ENCODE assay signal across 17 cellular contexts in the genomic region with DNA sequence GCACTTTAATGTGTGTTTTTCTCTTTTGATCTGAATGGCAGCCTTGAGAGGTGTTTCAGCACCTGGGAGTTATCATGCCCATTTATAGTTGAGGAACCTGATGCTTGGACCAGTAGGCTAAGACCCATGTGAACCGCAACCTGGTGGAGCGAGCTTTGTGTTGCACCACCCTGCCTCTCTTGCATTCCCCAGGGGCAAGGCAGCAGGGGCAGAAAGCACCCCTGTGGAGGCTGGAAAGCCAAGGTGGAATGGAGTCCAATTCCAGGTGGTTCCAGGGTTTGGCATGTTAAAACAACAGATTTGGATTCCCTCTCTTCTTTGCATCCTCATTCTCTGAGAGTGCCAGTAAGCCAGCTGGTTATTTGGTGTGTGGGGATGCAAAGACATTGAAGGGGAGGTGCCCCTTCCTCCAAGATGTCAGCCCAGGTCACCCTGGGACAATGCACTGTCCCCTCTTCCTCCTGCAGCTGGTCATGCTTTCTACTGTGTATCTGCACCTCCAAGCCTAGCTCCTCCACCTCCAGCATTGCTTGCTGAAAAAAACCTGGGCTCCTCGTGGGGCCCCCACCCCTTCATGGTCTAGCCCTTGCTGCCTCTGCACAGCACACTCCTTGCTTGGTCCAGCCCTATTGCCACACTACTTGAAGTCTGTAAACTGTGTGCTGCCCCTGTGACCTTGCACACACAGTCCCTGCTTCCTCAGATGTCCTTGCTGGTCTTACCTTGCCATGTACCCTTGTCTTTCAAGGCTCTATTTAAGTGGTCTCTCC. TPM values are rescaled to one million over a fixed set of nuclear protein-coding genes. Genes with fewer than 3 reads are reported as not detected.
DNase-seq lines count a peak whose midpoint lies in the region; ATAC-seq and TF ChIP-seq lines count a peak whose summit lies in the region.
"Had no signal": no experiment of that assay in that cellular context is flagged by ENCODE, and none has a peak within 500 bp of the region (broad histone marks: within the 10 kb centered on the region; RNA-seq: fewer than 3 reads in every experiment).

No MANE protein-coding gene starts in this region.

- CTCF ChIA-PET in HEK293T (lab: Yijun Ruan, JAX), result no interaction called here

- peak overlapping the region; percentile 11 for H3K27ac ChIP-seq in angular gyrus (ENCODE audit: low read depth, low read length)
- no peak overlapping the region for H3K27ac ChIP-seq in upper lobe of right lung
- no peak overlapping the region for H3K27ac ChIP-seq in osteoblast (ENCODE audit: low read depth, low read length)
- H3K27ac ChIP-seq: 22Rv1, KMS-11 had no signal

- no peaks in the 10 kb centered on the region for H4K20me1 ChIP-seq in osteoblast (ENCODE audit: insufficient read depth, low read length)

- POLR2A ChIA-PET in HEK293T (lab: Yijun Ruan, JAX), result interaction anchor here (0.9 kb wide), 1 partner anchor 14 kb away, joined by 5 read pairs; no protein-coding TSS in a partner anchor

- no peak for ATAC-seq in upper lobe of right lung
- ATAC-seq: CD8-positive, alpha-beta T cell had no signal

- TF ChIP-seq CTCF in upper lobe of right lung (IDR thresholded peaks at IDR 0.05), result no peak
- no peak for TF ChIP-seq CTCF in osteoblast (IDR thresholded peaks at IDR 0.05; ENCODE audit: extremely low read depth, low read depth, low read length)

- intact Hi-C loops in upper lobe of right lung (cut with DNase I), result loop anchor here (10.0 kb wide), 1 partner anchor 314 kb away; no protein-coding TSS in a partner anchor

- H3K4me3 ChIP-seq in upper lobe of right lung, result no peak overlapping the region
- H3K4me3 ChIP-seq in osteoblast (ENCODE audit: insufficient read depth, low read length), result no peak overlapping the region
- H3K4me3 ChIP-seq: HAP-1 had no signal

- H3K27me3 ChIP-seq in upper lobe of right lung (peaks cover 7% of the 10 kb centered on the region), osteoblast (ENCODE audit: insufficient read depth, low read length) (peaks cover 79% of the 10 kb centered on the region)

- peak; percentile 41 for DNase-seq in activated CD8-positive, alpha-beta memory T cell treated with anti-CD3 and anti-CD28 coated beads for 24 hours
- no peak for DNase-seq in activated CD8-positive, alpha-beta memory T cell treated with anti-CD3 and anti-CD28 coated beads, Interleukin-2, amount 50 U/mL, for 48 hours
- DNase-seq in islet precursor cell, result peak; percentile 34
- peak; percentile 12 for DNase-seq in upper lobe of right lung
- no peak for DNase-seq in HEK293T (ENCODE audit: extremely low spot score)
- no peak for DNase-seq in OCI-M1 (lab: John Stamatoyannopoulos, UW)
- no peak for DNase-seq in osteoblast (ENCODE audit: insufficient read length, low spot score, missing footprints)
- DNase-seq: DMS79 treated with DMSO at 0.1 percent for 48 hours, NCI-H1436, NCI-H524, SHP77 had no signal

- H3K4me1 ChIP-seq in upper lobe of right lung (no peaks in the 10 kb centered on the region), osteoblast (ENCODE audit: insufficient read depth, low read length) (no peaks in the 10 kb centered on the region)
- H3K4me1 ChIP-seq: HAP-1 had no signal

- no peak overlapping the region for H2AFZ ChIP-seq in osteoblast (ENCODE audit: low read length)

- no peaks in the 10 kb centered on the region for H3K79me2 ChIP-seq in osteoblast (ENCODE audit: insufficient read depth, low read length)

- no peaks in the 10 kb centered on the region for H3K9me3 ChIP-seq in upper lobe of right lung
- no peaks in the 10 kb centered on the region for H3K9me3 ChIP-seq in osteoblast (ENCODE audit: low read depth, low read length)
- H3K9me3 ChIP-seq: HAP-1 had no signal

- H3K36me3 ChIP-seq in upper lobe of right lung (no peaks in the 10 kb centered on the region), osteoblast (ENCODE audit: insufficient read depth, low read length) (no peaks in the 10 kb centered on the region)
- H3K36me3 ChIP-seq: HAP-1 had no signal

- H3K4me2 ChIP-seq in osteoblast (ENCODE audit: insufficient read depth, low read length), result no peak overlapping the region
- H3K4me2 ChIP-seq: KMS-11 had no signal

TF ChIP-seq in HEK293T, 16 proteins besides CTCF, POLR2A, EP300 and RAD21:
- TF ChIP-seq ARNT (IDR thresholded peaks at IDR 0.05) (no peak), L3MBTL2 (conservative IDR thresholded peaks at IDR 0.05) (no peak), SP1 (IDR thresholded peaks at IDR 0.05) (no peak), ELF4 (IDR thresholded peaks at IDR 0.05) (no peak), FOXM1 (IDR thresholded peaks at IDR 0.05; ENCODE audit: borderline replicate concordance) (no peak), FOXK2 (IDR thresholded peaks at IDR 0.05) (no peak), FOXA1 (IDR thresholded peaks at IDR 0.05) (no peak), TARDBP (IDR thresholded peaks at IDR 0.05) (no peak), BHLHE40 (IDR thresholded peaks at IDR 0.05; ENCODE audit: borderline replicate concordance) (no peak), CTBP1 (IDR thresholded peaks at IDR 0.05; ENCODE audit: borderline replicate concordance) (no peak), SUZ12 (IDR thresholded peaks at IDR 0.05) (no peak), PKNOX1 (IDR thresholded peaks at IDR 0.05) (no peak), NFRKB (IDR thresholded peaks at IDR 0.05) (no peak), ZNF384 (IDR thresholded peaks at IDR 0.05) (no peak), HDGF (IDR thresholded peaks at IDR 0.05; ENCODE audit: borderline replicate concordance) (no peak), LEF1 (IDR thresholded peaks at IDR 0.05; ENCODE audit: borderline replicate concordance) (no peak)

RNA-seq across cellular contexts. Expression of gene CDH23, which starts 5.6 kb away (rescaled TPM):
- total RNA-seq in upper lobe of right lung, result 10.9 TPM
- under 0.01 and 0.36 TPM in 2 replicates for total RNA-seq in osteoblast
- total RNA-seq: M059J had no signal

Comparison
In these comparisons a context has a peak if more than half of its experiments do, and no peak if none do; other contexts are left out.
1. DNase-seq: peak in activated CD8-positive, alpha-beta memory T cell treated with anti-CD3 and anti-CD28 coated beads for 24 hours (single experiment), islet precursor cell (single experiment) and upper lobe of right lung (single experiment); none in activated CD8-positive, alpha-beta memory T cell treated with anti-CD3 and anti-CD28 coated beads, Interleukin-2, amount 50 U/mL, for 48 hours (single experiment), HEK293T (single experiment), OCI-M1 (single experiment) and osteoblast (single experiment).